15 cellular contexts compared by ENCODE assay signal in genomic region chr16:516321-516720, GRCh38. TPM values are rescaled to one million over a fixed set of nuclear protein-coding genes. Genes with fewer than 3 reads are reported as not detected.
"Had no signal": no experiment of that assay in that cellular context is flagged by ENCODE, and none has a peak within 500 bp of the region (broad histone marks: within the 10 kb centered on the region; RNA-seq: fewer than 3 reads in every experiment).

No MANE protein-coding gene starts in this region.

RNA-seq across cellular contexts. Expression of gene PRR35, which starts 43.9 kb away (rescaled TPM):
- total RNA-seq: activated naive CD4-positive, alpha-beta T cell treated with anti-CD3 and anti-CD28 coated beads for 36 hours; activated naive CD4-positive, alpha-beta T cell treated with anti-CD3 and anti-CD28 coated beads, Interleukin-2, amount 50 U/mL, for 72 hours; activated naive CD8-positive, alpha-beta T cell treated with anti-CD3 and anti-CD28 coated beads for 36 hours; activated naive CD8-positive, alpha-beta T cell treated with anti-CD3 and anti-CD28 coated beads, Interleukin-2, amount 10 ng/mL, durations not matched to agents 7 days and 5 days; activated T-helper 1 cell treated with anti-CD3 and anti-CD28 coated beads, Interleukin-12 subunit alpha, Interleukin-12 subunit beta, Interleukin-2, Interleukin-4 antibody, amounts not matched to agents 30 ng/mL and 10 ng/mL and 1 ng/mL, durations not matched to agents 14 hours and 24 hours and 36 hours; activated T-helper 17 cell treated with anti-CD3 and anti-CD28 coated beads, Interleukin-2, amount 50 U/mL, for 72 hours; activated T-helper 2 cell treated with anti-CD3 and anti-CD28 coated beads, Interferon-gamma antibody, Interleukin-2, Interleukin-4, amounts not matched to agents 10 μg/mL and 5 μg/mL and 100 μg/mL, durations not matched to agents 14 hours and 24 hours and 36 hours; adrenal gland; aorta; ascending aorta; body of pancreas; breast epithelium; bronchial epithelial cell; cardiac septum had no signal
- polyA plus RNA-seq: adrenal gland, cardiac muscle cell had no signal

RNA-seq across cellular contexts. Expression of gene NHLRC4, which starts 50.5 kb away (rescaled TPM):
- total RNA-seq: ascending aorta had no signal
